In the genomic region with DNA sequence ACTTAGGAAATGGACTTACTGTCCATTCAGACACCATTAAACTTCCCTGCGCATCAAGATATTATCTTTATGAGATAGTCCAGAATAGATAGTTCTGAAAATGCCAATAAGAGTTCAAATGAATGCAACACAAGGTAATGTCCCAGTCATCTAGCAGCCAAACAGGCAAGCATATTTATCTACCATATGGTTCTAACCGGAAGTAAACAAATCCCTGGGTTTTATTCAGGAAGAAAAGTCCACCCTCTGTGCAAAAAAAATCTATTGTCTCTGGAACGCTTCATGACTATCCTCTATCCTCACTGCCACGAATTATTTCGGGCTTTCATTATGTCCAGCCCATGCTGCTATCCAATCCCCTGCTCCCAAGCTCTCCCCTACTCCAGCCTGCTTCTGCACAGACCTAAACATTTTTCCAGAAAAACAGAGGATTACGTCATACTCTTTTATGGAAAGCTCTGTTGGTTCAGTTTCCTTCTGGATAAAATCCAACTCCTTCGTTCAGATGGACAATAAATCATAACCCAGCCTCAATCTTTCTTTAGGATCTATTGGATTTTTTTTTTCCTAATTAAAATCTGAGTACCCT, we compare ENCODE assay signal across 1 cellular context.
TF ChIP-seq lines count a peak whose summit lies in the region.

No MANE protein-coding gene starts in this region.

TF ChIP-seq in HEK293, 187 proteins besides CTCF, POLR2A, EP300 and RAD21 (continued from another document):
- TF ChIP-seq, protein P1, sequence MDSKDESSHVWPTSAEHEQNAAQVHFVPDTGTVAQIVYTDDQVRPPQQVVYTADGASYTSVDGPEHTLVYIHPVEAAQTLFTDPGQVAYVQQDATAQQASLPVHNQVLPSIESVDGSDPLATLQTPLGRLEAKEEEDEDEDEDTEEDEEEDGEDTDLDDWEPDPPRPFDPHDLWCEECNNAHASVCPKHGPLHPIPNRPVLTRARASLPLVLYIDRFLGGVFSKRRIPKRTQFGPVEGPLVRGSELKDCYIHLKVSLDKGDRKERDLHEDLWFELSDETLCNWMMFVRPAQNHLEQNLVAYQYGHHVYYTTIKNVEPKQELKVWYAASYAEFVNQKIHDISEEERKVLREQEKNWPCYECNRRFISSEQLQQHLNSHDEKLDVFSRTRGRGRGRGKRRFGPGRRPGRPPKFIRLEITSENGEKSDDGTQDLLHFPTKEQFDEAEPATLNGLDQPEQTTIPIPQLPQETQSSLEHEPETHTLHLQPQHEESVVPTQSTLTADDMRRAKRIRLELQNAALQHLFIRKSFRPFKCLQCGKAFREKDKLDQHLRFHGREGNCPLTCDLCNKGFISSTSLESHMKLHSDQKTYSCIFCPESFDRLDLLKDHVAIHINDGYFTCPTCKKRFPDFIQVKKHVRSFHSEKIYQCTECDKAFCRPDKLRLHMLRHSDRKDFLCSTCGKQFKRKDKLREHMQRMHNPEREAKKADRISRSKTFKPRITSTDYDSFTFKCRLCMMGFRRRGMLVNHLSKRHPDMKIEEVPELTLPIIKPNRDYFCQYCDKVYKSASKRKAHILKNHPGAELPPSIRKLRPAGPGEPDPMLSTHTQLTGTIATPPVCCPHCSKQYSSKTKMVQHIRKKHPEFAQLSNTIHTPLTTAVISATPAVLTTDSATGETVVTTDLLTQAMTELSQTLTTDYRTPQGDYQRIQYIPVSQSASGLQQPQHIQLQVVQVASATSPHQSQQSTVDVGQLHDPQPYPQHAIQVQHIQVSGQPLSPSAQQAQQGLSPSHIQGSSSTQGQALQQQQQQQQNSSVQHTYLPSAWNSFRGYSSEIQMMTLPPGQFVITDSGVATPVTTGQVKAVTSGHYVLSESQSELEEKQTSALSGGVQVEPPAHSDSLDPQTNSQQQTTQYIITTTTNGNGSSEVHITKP (tag by site-specific recombination; IDR thresholded peaks at IDR 0.05), result peak; percentile 76
- TF ChIP-seq ATF2 (tag by site-specific recombination; IDR thresholded peaks at IDR 0.05; ENCODE audit: low read depth) (peak; percentile 97), ZNF621 (tag by site-specific recombination; IDR thresholded peaks at IDR 0.05) (no peak), ZNF629 (tag by site-specific recombination; IDR thresholded peaks at IDR 0.05) (peak; percentile 87), KLF10 (tag by site-specific recombination; IDR thresholded peaks at IDR 0.05) (no peak), ZNF214 (tag by site-specific recombination; IDR thresholded peaks at IDR 0.05; ENCODE audit: borderline replicate concordance) (no peak), ZEB2 (tag by site-specific recombination; IDR thresholded peaks at IDR 0.05) (peak; percentile 62; the same call in 1 of the 2 replicates), TRIM28 (IDR thresholded peaks at IDR 0.05; ENCODE audit: borderline replicate concordance, low read length) (peak; percentile 49; the same call in 1 of the 2 replicates), ZNF670 (tag by site-specific recombination; IDR thresholded peaks at IDR 0.05; ENCODE audit: low read depth) (no peak), ZBTB21 (tag by site-specific recombination; IDR thresholded peaks at IDR 0.05) (peak; percentile 68), ZBTB17 (tag by site-specific recombination; IDR thresholded peaks at IDR 0.05) (peak; percentile 84), KLF8 (tag by site-specific recombination; IDR thresholded peaks at IDR 0.05) (peak; percentile 43; the same call in 1 of the 2 replicates), ZNF24 (tag by site-specific recombination; IDR thresholded peaks at IDR 0.05) (peak; percentile 69), ZNF701 (tag by site-specific recombination; IDR thresholded peaks at IDR 0.05) (no peak), ELK4 (IDR thresholded peaks at IDR 0.05; ENCODE audit: borderline replicate concordance, low read depth, low read length) (no peak)
- TF ChIP-seq, protein P2, sequence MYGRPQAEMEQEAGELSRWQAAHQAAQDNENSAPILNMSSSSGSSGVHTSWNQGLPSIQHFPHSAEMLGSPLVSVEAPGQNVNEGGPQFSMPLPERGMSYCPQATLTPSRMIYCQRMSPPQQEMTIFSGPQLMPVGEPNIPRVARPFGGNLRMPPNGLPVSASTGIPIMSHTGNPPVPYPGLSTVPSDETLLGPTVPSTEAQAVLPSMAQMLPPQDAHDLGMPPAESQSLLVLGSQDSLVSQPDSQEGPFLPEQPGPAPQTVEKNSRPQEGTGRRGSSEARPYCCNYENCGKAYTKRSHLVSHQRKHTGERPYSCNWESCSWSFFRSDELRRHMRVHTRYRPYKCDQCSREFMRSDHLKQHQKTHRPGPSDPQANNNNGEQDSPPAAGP (tag by site-specific recombination; IDR thresholded peaks at IDR 0.05), result no peak
- TF ChIP-seq, protein P3, sequence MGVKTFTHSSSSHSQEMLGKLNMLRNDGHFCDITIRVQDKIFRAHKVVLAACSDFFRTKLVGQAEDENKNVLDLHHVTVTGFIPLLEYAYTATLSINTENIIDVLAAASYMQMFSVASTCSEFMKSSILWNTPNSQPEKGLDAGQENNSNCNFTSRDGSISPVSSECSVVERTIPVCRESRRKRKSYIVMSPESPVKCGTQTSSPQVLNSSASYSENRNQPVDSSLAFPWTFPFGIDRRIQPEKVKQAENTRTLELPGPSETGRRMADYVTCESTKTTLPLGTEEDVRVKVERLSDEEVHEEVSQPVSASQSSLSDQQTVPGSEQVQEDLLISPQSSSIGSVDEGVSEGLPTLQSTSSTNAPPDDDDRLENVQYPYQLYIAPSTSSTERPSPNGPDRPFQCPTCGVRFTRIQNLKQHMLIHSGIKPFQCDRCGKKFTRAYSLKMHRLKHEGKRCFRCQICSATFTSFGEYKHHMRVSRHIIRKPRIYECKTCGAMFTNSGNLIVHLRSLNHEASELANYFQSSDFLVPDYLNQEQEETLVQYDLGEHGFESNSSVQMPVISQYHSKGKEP (tag by site-specific recombination; IDR thresholded peaks at IDR 0.05), result 0 out of 2 replicates have a peak, but pooled peaks have one; percentile 10
- TF ChIP-seq, protein P4, sequence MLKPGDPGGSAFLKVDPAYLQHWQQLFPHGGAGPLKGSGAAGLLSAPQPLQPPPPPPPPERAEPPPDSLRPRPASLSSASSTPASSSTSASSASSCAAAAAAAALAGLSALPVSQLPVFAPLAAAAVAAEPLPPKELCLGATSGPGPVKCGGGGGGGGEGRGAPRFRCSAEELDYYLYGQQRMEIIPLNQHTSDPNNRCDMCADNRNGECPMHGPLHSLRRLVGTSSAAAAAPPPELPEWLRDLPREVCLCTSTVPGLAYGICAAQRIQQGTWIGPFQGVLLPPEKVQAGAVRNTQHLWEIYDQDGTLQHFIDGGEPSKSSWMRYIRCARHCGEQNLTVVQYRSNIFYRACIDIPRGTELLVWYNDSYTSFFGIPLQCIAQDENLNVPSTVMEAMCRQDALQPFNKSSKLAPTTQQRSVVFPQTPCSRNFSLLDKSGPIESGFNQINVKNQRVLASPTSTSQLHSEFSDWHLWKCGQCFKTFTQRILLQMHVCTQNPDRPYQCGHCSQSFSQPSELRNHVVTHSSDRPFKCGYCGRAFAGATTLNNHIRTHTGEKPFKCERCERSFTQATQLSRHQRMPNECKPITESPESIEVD (tag by site-specific recombination; IDR thresholded peaks at IDR 0.05), result peak; percentile 72
